ENCODE assay signal across 23 cellular contexts in the genomic region with DNA sequence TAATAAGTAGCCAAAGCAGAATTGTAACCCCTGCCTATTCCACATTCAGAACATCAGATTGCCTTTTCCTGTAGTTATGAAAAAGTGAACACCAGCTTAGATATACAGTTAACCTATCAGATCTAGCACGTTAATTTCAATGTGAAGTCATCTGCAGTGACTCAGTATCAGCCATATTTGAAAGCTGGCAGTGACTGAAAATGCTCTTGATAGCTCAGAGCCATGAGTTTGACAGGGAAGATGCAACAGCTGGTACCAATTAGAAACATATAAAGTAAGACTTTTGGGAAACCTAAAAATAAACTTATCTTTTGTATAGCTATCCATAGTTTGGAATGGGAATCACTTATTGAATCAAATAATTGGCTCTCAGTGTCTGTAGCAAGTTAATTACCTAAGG.
"Had no signal": no experiment of that assay in that cellular context is flagged by ENCODE, and none has a peak within 500 bp of the region (broad histone marks: within the 10 kb centered on the region; RNA-seq: fewer than 3 reads in every experiment).

No MANE protein-coding gene starts in this region.

- H3K9me3 ChIP-seq: adrenal gland, ascending aorta, neutrophil, pancreas, upper lobe of right lung had no signal

- H3K4me1 ChIP-seq: adrenal gland, ascending aorta, pancreas, upper lobe of right lung had no signal

- H3K27me3 ChIP-seq: adrenal gland, ascending aorta, brain microvascular endothelial cell, neutrophil, pancreas, upper lobe of right lung had no signal

- H3K36me3 Mint-ChIP-seq: memory B cell; natural killer cell treated with Interleukin-12 subunit alpha and Interleukin-12 subunit beta and Interleukin-15 and Interleukin-18, amount 100 ng/mL, for 72 hours had no signal

- H3K27ac Mint-ChIP-seq: activated CD4-positive, alpha-beta memory T cell treated with anti-CD3 and anti-CD28 coated beads, Interleukin-2, amount 10 ng/mL, durations not matched to agents 7 days and 5 days; activated CD4-positive, alpha-beta T cell treated with anti-CD3 and anti-CD28 coated beads, Interleukin-2, amount 10 ng/mL, durations not matched to agents 24 days and 14 days; activated naive CD4-positive, alpha-beta T cell treated with anti-CD3 and anti-CD28 coated beads, Interleukin-2, amount 50 U/mL, for 72 hours; effector memory CD8-positive, alpha-beta T cell; memory B cell; natural killer cell treated with Interleukin-12 subunit alpha and Interleukin-12 subunit beta and Interleukin-15 and Interleukin-18, amount 100 ng/mL, for 72 hours had no signal

- ATAC-seq: activated CD4-positive, CD25-positive, alpha-beta regulatory T cell treated with anti-CD3 and anti-CD28 coated beads, Interleukin-2, amount 50 U/mL, for 24 hours; activated naive CD4-positive, alpha-beta T cell treated with anti-CD3 and anti-CD28 coated beads, Interleukin-2, amount 50 U/mL, for 72 hours; effector memory CD8-positive, alpha-beta T cell; esophagus mucosa; left colon; natural killer cell treated with Interleukin-12 subunit alpha and Interleukin-12 subunit beta and Interleukin-15 and Interleukin-18, amount 100 ng/mL, for 72 hours; pancreas; right cardiac atrium; stimulated activated naive CD8-positive, alpha-beta T cell treated with anti-CD3 and anti-CD28 coated beads, Interleukin-15, Interleukin-2, amounts not matched to agents 100 U/mL and 50 U/mL, for 24 hours; upper lobe of right lung had no signal

- H3K4me3 Mint-ChIP-seq: activated CD4-positive, alpha-beta memory T cell treated with anti-CD3 and anti-CD28 coated beads, Interleukin-2, amount 10 ng/mL, durations not matched to agents 7 days and 5 days; activated CD4-positive, alpha-beta T cell treated with anti-CD3 and anti-CD28 coated beads, Interleukin-2, amount 10 ng/mL, durations not matched to agents 24 days and 14 days; effector memory CD8-positive, alpha-beta T cell; memory B cell; natural killer cell treated with Interleukin-12 subunit alpha and Interleukin-12 subunit beta and Interleukin-15 and Interleukin-18, amount 100 ng/mL, for 72 hours had no signal

- H3K9me3 Mint-ChIP-seq: activated CD4-positive, alpha-beta memory T cell treated with anti-CD3 and anti-CD28 coated beads, Interleukin-2, amount 10 ng/mL, durations not matched to agents 7 days and 5 days had no signal

- H3K27me3 Mint-ChIP-seq: activated CD4-positive, alpha-beta memory T cell treated with anti-CD3 and anti-CD28 coated beads, Interleukin-2, amount 10 ng/mL, durations not matched to agents 7 days and 5 days; activated CD4-positive, alpha-beta T cell treated with anti-CD3 and anti-CD28 coated beads, Interleukin-2, amount 10 ng/mL, durations not matched to agents 24 days and 14 days; effector memory CD8-positive, alpha-beta T cell; memory B cell; natural killer cell treated with Interleukin-12 subunit alpha and Interleukin-12 subunit beta and Interleukin-15 and Interleukin-18, amount 100 ng/mL, for 72 hours had no signal

- H3K4me1 Mint-ChIP-seq: activated CD4-positive, alpha-beta memory T cell treated with anti-CD3 and anti-CD28 coated beads, Interleukin-2, amount 10 ng/mL, durations not matched to agents 7 days and 5 days; activated CD4-positive, alpha-beta T cell treated with anti-CD3 and anti-CD28 coated beads, Interleukin-2, amount 10 ng/mL, durations not matched to agents 24 days and 14 days; memory B cell had no signal

- DNase-seq: activated CD4-positive, alpha-beta memory T cell treated with anti-CD3 and anti-CD28 coated beads, Interleukin-2, amount 10 ng/mL, durations not matched to agents 7 days and 5 days; activated CD4-positive, alpha-beta T cell treated with anti-CD3 and anti-CD28 coated beads, Interleukin-2, amount 10 ng/mL, durations not matched to agents 24 days and 14 days; activated gamma-delta T cell treated with Interleukin-2 at 50 U/mL for 16 hours; activated T-cell treated with anti-CD3 and anti-CD28 coated beads for 4 hours; adrenal gland; brain microvascular endothelial cell; caudate nucleus; dermis blood vessel endothelial cell; effector memory CD8-positive, alpha-beta T cell; left colon; pancreas; right cardiac atrium; stimulated activated CD4-positive, alpha-beta T cell treated with anti-CD3 and anti-CD28 coated beads, Interleukin-4, amount 100 ng/mL, for 4 hours; stimulated activated naive CD8-positive, alpha-beta T cell treated with anti-CD3 and anti-CD28 coated beads, Interleukin-15, Interleukin-2, amounts not matched to agents 100 U/mL and 50 U/mL, for 24 hours; upper lobe of right lung had no signal

- H3K4me3 ChIP-seq: adrenal gland, ascending aorta, pancreas, upper lobe of right lung had no signal

- H3K27ac ChIP-seq: adrenal gland, ascending aorta, brain microvascular endothelial cell, neutrophil, pancreas, upper lobe of right lung, VCaP had no signal

- H3K36me3 ChIP-seq: adrenal gland, ascending aorta, brain microvascular endothelial cell, neutrophil, pancreas, upper lobe of right lung had no signal
